ENCODE assay signal across 1 cellular context in genomic region chr3:195681458-195682103, GRCh38. TPM values are rescaled to one million over a fixed set of nuclear protein-coding genes. Genes with fewer than 3 reads are reported as not detected.
"Had no signal": no experiment of that assay in that cellular context is flagged by ENCODE, and none has a peak within 500 bp of the region (broad histone marks: within the 10 kb centered on the region; RNA-seq: fewer than 3 reads in every experiment).

No MANE protein-coding gene starts in this region.

RNA-seq across cellular contexts. Expression of gene MUC20, which starts 39.2 kb away (rescaled TPM):
- total RNA-seq: dermis microvascular lymphatic vessel endothelial cell had no signal
